ENCODE assay signal across 18 cellular contexts in genomic region chr6:36668601-36669390, GRCh38. TPM values are rescaled to one million over a fixed set of nuclear protein-coding genes. Genes with fewer than 3 reads are reported as not detected.
DNase-seq lines count a peak whose midpoint lies in the region; ATAC-seq and TF ChIP-seq lines count a peak whose summit lies in the region.
"Had no signal": no experiment of that assay in that cellular context is flagged by ENCODE, and none has a peak within 500 bp of the region (broad histone marks: within the 10 kb centered on the region; RNA-seq: fewer than 3 reads in every experiment).

No MANE protein-coding gene starts in this region.

- no peak overlapping the region for H3K4me3 ChIP-seq in Karpas-422 (ENCODE audit: low read length)
- no peak overlapping the region for H3K4me3 ChIP-seq in trophoblast cell (ENCODE audit: low read depth, low read length)
- no peak overlapping the region for H3K4me3 ChIP-seq in upper lobe of left lung
- H3K4me3 ChIP-seq: GM23248, K562, Peyer's patch had no signal

- peaks cover 24% of the 10 kb centered on the region for H3K4me1 Mint-ChIP-seq in glutamatergic neuron (ENCODE audit: low read depth, unreplicated experiment)

- H3K79me1 ChIP-seq in trophoblast cell (ENCODE audit: low read length): peaks cover 24% of the 10 kb centered on the region

- H3K36me3 Mint-ChIP-seq in glutamatergic neuron (ENCODE audit: unreplicated experiment): no peaks in the 10 kb centered on the region
- H3K36me3 Mint-ChIP-seq: CD4-positive, alpha-beta memory T cell had no signal

- peak overlapping the region; percentile 72 for H4K91ac ChIP-seq in trophoblast cell (ENCODE audit: low read depth, low read length)

- no peak overlapping the region for H3K4ac ChIP-seq in trophoblast cell (ENCODE audit: low read depth, low read length)

- H3K36me3 ChIP-seq in Karpas-422 (ENCODE audit: insufficient read depth, low read length): no peaks in the 10 kb centered on the region
- no peaks in the 10 kb centered on the region for H3K36me3 ChIP-seq in trophoblast cell (ENCODE audit: control insufficient read depth in 1 of 2, insufficient read depth in 2 of 2, low read length in 2 of 2)
- H3K36me3 ChIP-seq in upper lobe of left lung: no peaks in the 10 kb centered on the region
- H3K36me3 ChIP-seq: Peyer's patch had no signal

- H2BK12ac ChIP-seq in trophoblast cell (ENCODE audit: low read length): peak overlapping the region; percentile 98

- H3K27me3 ChIP-seq in Karpas-422 (ENCODE audit: low read length) (no peaks in the 10 kb centered on the region), trophoblast cell (ENCODE audit: insufficient read depth, low read length) (no peaks in the 10 kb centered on the region), upper lobe of left lung (no peaks in the 10 kb centered on the region)
- H3K27me3 ChIP-seq: Peyer's patch had no signal

- TF ChIP-seq EP300 in upper lobe of left lung (IDR thresholded peaks at IDR 0.05): no peak

- ATAC-seq in HG03175 (IDR thresholded peaks at IDR 0.05; ENCODE audit: unreplicated experiment) (no peak), upper lobe of left lung (ENCODE audit: low FRiP score in 2 of 2) (no peak)
- ATAC-seq: K562 had no signal

- H3K9me2 ChIP-seq in Karpas-422 (replicated peaks; ENCODE audit: insufficient read depth, low read length): no peaks in the 10 kb centered on the region

- in situ Hi-C loops in G401 (cut with HindIII; ENCODE audit: low sequenced_read_pairs): no loop called here

- H4K8ac ChIP-seq in trophoblast cell (ENCODE audit: low read depth, low read length): peak overlapping the region; percentile 23

- H3K4me1 ChIP-seq in Karpas-422 (ENCODE audit: low read length) (peaks cover 53% of the 10 kb centered on the region), trophoblast cell (ENCODE audit: control insufficient read depth in 1 of 2, insufficient read depth in 2 of 2, low read length in 2 of 2) (peaks cover 8 to 11% of the 10 kb centered on the region in 2 experiments), upper lobe of left lung (peaks cover 4 to 9% (median 9%) of the 10 kb centered on the region in 4 donors)

- H3K9ac ChIP-seq in Karpas-422 (ENCODE audit: low read length) (no peak overlapping the region), trophoblast cell (ENCODE audit: low read length) (no peak overlapping the region)
- H3K9ac ChIP-seq: GM23248 had no signal

- no peak for TF ChIP-seq POLR2A in upper lobe of left lung (IDR thresholded peaks at IDR 0.05)

- peak overlapping the region; percentile 30 for H3K4me3 Mint-ChIP-seq in glutamatergic neuron (ENCODE audit: unreplicated experiment)
- H3K4me3 Mint-ChIP-seq: CD4-positive, alpha-beta memory T cell had no signal

- no peaks in the 10 kb centered on the region for H4K20me1 ChIP-seq in Karpas-422 (ENCODE audit: insufficient read depth, low read depth, low read length)

- DNase-seq in DMS 273 (lab: John Stamatoyannopoulos, UW; ENCODE audit: unreplicated experiment) (peak; percentile 78), Karpas-422 (no peak), glutamatergic neuron (no peak), trophoblast cell (no peak), G401 (ENCODE audit: low spot score) (no peak), upper lobe of left lung (no peak)
- DNase-seq: ACHN; CD4-positive, alpha-beta memory T cell; DND-41; GM23248; NCI-H1092; NCI-H2107; NCI-H446 treated with DMSO at 0.1 percent for 48 hours; NCI-H748 treated with DMSO at 0.1 percent for 48 hours; Peyer's patch; SHP77 treated with DMSO at 0.1 percent for 48 hours had no signal

- peak overlapping the region; percentile 46 for H2BK5ac ChIP-seq in trophoblast cell (ENCODE audit: low read depth, low read length, poor library complexity)

- H3K14ac ChIP-seq in trophoblast cell (ENCODE audit: low read length): peak overlapping the region; percentile 56

- peak overlapping the region; percentile 74 for H2BK120ac ChIP-seq in trophoblast cell (ENCODE audit: insufficient read depth, low read length, poor library complexity)

- H3K23ac ChIP-seq in trophoblast cell (ENCODE audit: low read length): no peak overlapping the region

- H2AFZ ChIP-seq in Karpas-422 (ENCODE audit: low read length): no peak overlapping the region
- no peak overlapping the region for H2AFZ ChIP-seq in trophoblast cell (ENCODE audit: insufficient read depth, low read length, poor library complexity)
- H2AFZ ChIP-seq: GM23248 had no signal

- H3K18ac ChIP-seq in trophoblast cell (ENCODE audit: low read length): peak overlapping the region; percentile 46

- no CpG with 5 or more reads among the region's 13 CpGs for WGBS in trophoblast cell (ENCODE audit: extremely low coverage, insufficient coverage, insufficient read length)
- WGBS in upper lobe of left lung, 2 donors: 87 to 92% methylated on average over 13 of the region's 13 CpGs

- H3K4me2 ChIP-seq in Karpas-422 (ENCODE audit: low read depth, low read length, poor library complexity, severe bottlenecking) (peak overlapping the region; percentile 66), trophoblast cell (ENCODE audit: low read length) (no peak overlapping the region)

- H3K27me3 Mint-ChIP-seq in glutamatergic neuron (ENCODE audit: unreplicated experiment): peaks cover 2% of the 10 kb centered on the region
- H3K27me3 Mint-ChIP-seq: CD4-positive, alpha-beta memory T cell had no signal

- no peak overlapping the region for H3K27ac ChIP-seq in Karpas-422 (ENCODE audit: low read length)
- no peak overlapping the region for H3K27ac ChIP-seq in trophoblast cell (ENCODE audit: low read depth, low read length)
- no peak overlapping the region for H3K27ac ChIP-seq in upper lobe of left lung
- H3K27ac ChIP-seq: Peyer's patch had no signal

- H2AK5ac ChIP-seq in trophoblast cell (ENCODE audit: low read length): peak overlapping the region; percentile 95

- peak overlapping the region; percentile 5 for H4K12ac ChIP-seq in trophoblast cell (ENCODE audit: low read depth, low read length)

- TF ChIP-seq CTCF in glutamatergic neuron (IDR thresholded peaks at IDR 0.05; ENCODE audit: partially characterized antibody, unreplicated experiment) (no peak), upper lobe of left lung (IDR thresholded peaks at IDR 0.05) (no peak)

- H3K9me3 Mint-ChIP-seq in glutamatergic neuron (ENCODE audit: unreplicated experiment): peaks cover 4% of the 10 kb centered on the region

- H3K9me3 ChIP-seq in Karpas-422 (ENCODE audit: low read length) (no peaks in the 10 kb centered on the region), trophoblast cell (ENCODE audit: insufficient read depth, low read depth, low read length) (no peaks in the 10 kb centered on the region), upper lobe of left lung (no peaks in the 10 kb centered on the region)
- H3K9me3 ChIP-seq: Peyer's patch had no signal

- H3K27ac Mint-ChIP-seq in glutamatergic neuron (ENCODE audit: unreplicated experiment): no peak overlapping the region

- H3K79me2 ChIP-seq in Karpas-422 (ENCODE audit: low read length) (no peaks in the 10 kb centered on the region), trophoblast cell (ENCODE audit: control insufficient read depth, insufficient read depth, low read length, poor library complexity) (peaks cover 2% of the 10 kb centered on the region)

RNA-seq across cellular contexts. Expression of gene CDKN1A, which starts 9.7 kb away (rescaled TPM):
- 4.5 and 6.8 TPM in 2 replicates for total RNA-seq in Karpas-422 (2014; rRNA removed; shearing (Covaris generic); ENCODE audit: low replicate concordance)
- 41.3 TPM for total RNA-seq in glutamatergic neuron (ENCODE audit: unreplicated experiment)
- polyA plus RNA-seq in trophoblast cell (2013): 171 and 186 TPM in 2 replicates
- 105 and 117 TPM in 2 replicates for total RNA-seq in G401 (2014; rRNA removed; shearing (Covaris generic))
- total RNA-seq in upper lobe of left lung: 100 to 1,000 TPM in 4 of 6 donors, 10 to 100 TPM in 2; 61.8 to 186 (median 127) TPM

RNA-seq across cellular contexts. Expression of gene RAB44, which starts 28.8 kb away (rescaled TPM):
- total RNA-seq in Karpas-422 (2014; rRNA removed; shearing (Covaris generic); ENCODE audit: low replicate concordance): not detected in 2 replicates
- total RNA-seq in glutamatergic neuron (ENCODE audit: unreplicated experiment) (not detected), upper lobe of left lung (1 to 10 TPM in 3 of 6 donors, under 1 TPM in 3; 0.20 to 3.1 (median 1.2) TPM)
- polyA plus RNA-seq in trophoblast cell (2013): 0.01 TPM in 2 replicates
- total RNA-seq in G401 (2014; rRNA removed; shearing (Covaris generic)): 0.06 TPM in 1 of 2 replicates, not detected in the other
- total RNA-seq: CD4-positive, alpha-beta memory T cell; GM23248; K562 had no signal
- polyA plus RNA-seq: CD4-positive, alpha-beta memory T cell; GM23248; K562 had no signal
